ENCODE assay signal across 8 cellular contexts in the genomic region with DNA sequence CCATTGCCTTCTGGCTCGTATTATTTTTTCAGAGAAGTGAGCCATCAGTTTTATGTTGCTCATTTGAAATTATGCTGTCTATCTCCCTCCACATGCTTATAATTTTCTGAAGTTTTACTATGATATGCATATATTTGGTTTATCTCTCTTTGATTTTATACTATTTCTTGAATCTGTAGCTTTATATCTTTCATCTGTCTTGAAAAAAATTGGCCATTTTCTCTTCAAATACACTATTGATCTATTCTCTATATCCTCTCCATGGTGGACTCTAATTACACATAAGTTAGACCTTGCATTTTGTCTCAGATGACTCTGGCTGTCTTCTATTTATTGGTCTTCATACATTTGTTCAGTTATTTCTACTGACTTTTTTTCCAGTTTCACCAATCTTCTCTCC. TPM values are rescaled to one million over a fixed set of nuclear protein-coding genes. Genes with fewer than 3 reads are reported as not detected.
"Had no signal": no experiment of that assay in that cellular context is flagged by ENCODE, and none has a peak within 500 bp of the region (broad histone marks: within the 10 kb centered on the region; RNA-seq: fewer than 3 reads in every experiment).

No MANE protein-coding gene starts in this region.

- DNase-seq: IMR-90, KBM-7 had no signal

- H3K27ac Mint-ChIP-seq: IgD-negative memory B cell had no signal

- H3K27me3 Mint-ChIP-seq: IgD-negative memory B cell had no signal

- H3K4me3 ChIP-seq: K562 had no signal

- H3K4me3 Mint-ChIP-seq: IgD-negative memory B cell had no signal

- ATAC-seq: HepG2, K562 had no signal

- H3K27ac ChIP-seq: HL-60 had no signal

RNA-seq across cellular contexts. Expression of a gene that starts 13.7 kb away (rescaled TPM):
- total RNA-seq: HepG2, HT-29, HT1080, K562 had no signal
- polyA plus RNA-seq: HepG2, IMR-90, K562 had no signal
